Comparison of ENCODE assay signal across 11 cellular contexts in genomic region chr4:148054275-148054674, GRCh38.
DNase-seq lines count a peak whose midpoint lies in the region; ATAC-seq and TF ChIP-seq lines count a peak whose summit lies in the region.
"Had no signal": no experiment of that assay in that cellular context is flagged by ENCODE, and none has a peak within 500 bp of the region (broad histone marks: within the 10 kb centered on the region; RNA-seq: fewer than 3 reads in every experiment).

No MANE protein-coding gene starts in this region.

- H3K4me2 ChIP-seq in SK-N-SH: no peak overlapping the region

- H2AFZ ChIP-seq in SK-N-SH (ENCODE audit: low read depth): no peak overlapping the region

- H3K9me2 ChIP-seq in SK-N-SH: no peaks in the 10 kb centered on the region

- H3K4me3 ChIP-seq in lower lobe of right lung (no peak overlapping the region), SK-N-SH (ENCODE audit: low read depth in 2 of 2, low read length in 1 of 2) (no peak overlapping the region)
- H3K4me3 ChIP-seq: tibial artery had no signal

- H3F3A ChIP-seq in SK-N-SH (replicated peaks; ENCODE audit: insufficient read depth): no peaks in the 10 kb centered on the region

- H3K27me3 ChIP-seq in lower lobe of right lung (ENCODE audit: low read depth): no peaks in the 10 kb centered on the region
- H3K27me3 ChIP-seq in SK-N-SH (ENCODE audit: insufficient read depth): no peaks in the 10 kb centered on the region
- H3K27me3 ChIP-seq: tibial artery had no signal

- POLR2A ChIA-PET in SK-N-SH (lab: Yijun Ruan, JAX): no interaction called here

- no peaks in the 10 kb centered on the region for H3K79me2 ChIP-seq in SK-N-SH (ENCODE audit: insufficient read depth)

- CTCF ChIA-PET in SK-N-SH (lab: Yijun Ruan, JAX): interaction anchor here (1.1 kb wide), 1 partner anchor 9 kb away, joined by 6 read pairs; no protein-coding TSS in a partner anchor

- no peak for TF ChIP-seq RAD21 in SK-N-SH (IDR thresholded peaks at IDR 0.05; ENCODE audit: low read length)

- no peak overlapping the region for H3K9ac ChIP-seq in SK-N-SH

- no peak overlapping the region for H3K27ac ChIP-seq in lower lobe of right lung
- H3K27ac ChIP-seq in SK-N-SH (ENCODE audit: low read depth in 2 of 2, low read length in 1 of 2): no peak overlapping the region
- H3K27ac ChIP-seq: tibial artery had no signal

- H4K20me1 ChIP-seq in SK-N-SH (ENCODE audit: insufficient read depth): no peaks in the 10 kb centered on the region

- no peak for TF ChIP-seq EP300 in SK-N-SH (IDR thresholded peaks at IDR 0.05; ENCODE audit: borderline replicate concordance in 1 of 2, low read depth in 1 of 2, low read length in 1 of 2)

- no peak for TF ChIP-seq CTCF in lower lobe of right lung (IDR thresholded peaks at IDR 0.05)
- TF ChIP-seq CTCF in SK-N-SH (IDR thresholded peaks at IDR 0.05): no peak

- peaks cover under 1% of the 10 kb centered on the region for H3K36me3 ChIP-seq in lower lobe of right lung
- peaks cover 0 to 2% of the 10 kb centered on the region in 2 experiments for H3K36me3 ChIP-seq in SK-N-SH (replicated peaks in 1 of 2; ENCODE audit: control insufficient read depth in 1 of 2, insufficient read depth in 2 of 2, low read length in 1 of 2)

- peak; percentile 26 for ATAC-seq in HG02642 (IDR thresholded peaks at IDR 0.05; ENCODE audit: poor library complexity, unreplicated experiment)
- ATAC-seq in lower lobe of right lung: peak; percentile 59 to 68
- ATAC-seq in HG03196 (IDR thresholded peaks at IDR 0.05; ENCODE audit: unreplicated experiment): no peak
- no peak for ATAC-seq in GM18909 (IDR thresholded peaks at IDR 0.05; ENCODE audit: poor library complexity, unreplicated experiment)

- intact Hi-C loops in lower lobe of right lung (cut with DNase I): no loop called here

- H3K4me1 ChIP-seq in lower lobe of right lung (peaks cover 13% of the 10 kb centered on the region), SK-N-SH (ENCODE audit: control insufficient read depth in 1 of 2, insufficient read depth in 2 of 2, low read depth in 1 of 2, low read length in 1 of 2) (peaks cover 7 to 13% of the 10 kb centered on the region in 2 experiments; a peak in 3 of 4 replicates)

- H3K9me3 ChIP-seq in lower lobe of right lung: no peaks in the 10 kb centered on the region
- no peaks in the 10 kb centered on the region for H3K9me3 ChIP-seq in SK-N-SH
- H3K9me3 ChIP-seq: tibial artery had no signal

- DNase-seq in NCI-H1092 treated with DMSO at 0.1 percent for 48 hours (lab: John Stamatoyannopoulos, UW) (peak; percentile 63), NCI-H1092 (lab: John Stamatoyannopoulos, UW) (no peak), SKM-1 (lab: John Stamatoyannopoulos, UW; ENCODE audit: unreplicated experiment) (peak; percentile 44), lower lobe of right lung (no peak), SK-N-SH (no peak)
- DNase-seq: activated CD4-positive, alpha-beta T cell treated with anti-CD3 and anti-CD28 coated beads for 1 hour; NCI-H1930; tibial artery had no signal

- WGBS in SK-N-SH (ENCODE audit: low lambda C conversion rate): 79% methylated on average over 3 of the region's 3 CpGs

TF ChIP-seq in SK-N-SH, 30 proteins besides CTCF, POLR2A, EP300 and RAD21:
- TF ChIP-seq TAF1 (IDR thresholded peaks at IDR 0.05; ENCODE audit: borderline replicate concordance, low read depth, low read length) (no peak), GATA2 (CRISPR knock-in tag; IDR thresholded peaks at IDR 0.05) (no peak)

Comparison
In these comparisons a context has a peak if more than half of its experiments do, and no peak if none do; other contexts are left out.
1. DNase-seq: peak in NCI-H1092 treated with DMSO at 0.1 percent for 48 hours (single experiment) and SKM-1 (single experiment); none in NCI-H1092 (single experiment), lower lobe of right lung (single experiment) and SK-N-SH (single experiment).
2. ATAC-seq: peak in HG02642 (single experiment) and lower lobe of right lung (2 of 2); none in HG03196 (single experiment) and GM18909 (single experiment).